Comparison of ENCODE assay signal across 10 cellular contexts in genomic region chr6:133286765-133287164, GRCh38. TPM values are rescaled to one million over a fixed set of nuclear protein-coding genes. Genes with fewer than 3 reads are reported as not detected.
DNase-seq lines count a peak whose midpoint lies in the region; ATAC-seq and TF ChIP-seq lines count a peak whose summit lies in the region.
"Had no signal": no experiment of that assay in that cellular context is flagged by ENCODE, and none has a peak within 500 bp of the region (broad histone marks: within the 10 kb centered on the region; RNA-seq: fewer than 3 reads in every experiment).

No MANE protein-coding gene starts in this region.

- no peak overlapping the region for H3K27ac ChIP-seq in left ventricle myocardium inferior (replicated peaks)
- H3K27ac ChIP-seq in right atrium auricular region = no peak overlapping the region

- H3K4me3 ChIP-seq in left ventricle myocardium inferior (no peak overlapping the region), right atrium auricular region (no peak overlapping the region), NT2/D1 (ENCODE audit: insufficient read length, low read depth) (no peak overlapping the region), MG63 (no peak overlapping the region)

- no peak overlapping the region for H3K4me3 Mint-ChIP-seq in CD14-positive monocyte

- no peak for DNase-seq in left ventricle myocardium inferior
- DNase-seq in right atrium auricular region (ENCODE audit: low spot score) = no peak
- DNase-seq in NT2/D1 (ENCODE audit: low read depth, low spot score) = peak; percentile 1
- DNase-seq in fibroblast of peridontal ligament (ENCODE audit: extremely low read depth) = peak; percentile 27
- DNase-seq in HK-2 (ENCODE audit: unreplicated experiment) = no peak
- no peak for DNase-seq in CD14-positive monocyte (ENCODE audit: low spot score)
- no peak for DNase-seq in MG63
- DNase-seq: activated T-cell treated with anti-CD3 and anti-CD28 coated beads, Interleukin-2, amount 50 U/mL, for 48 hours; NCI-H69 had no signal

- peaks cover 0 to 2% (median 0%) of the 10 kb centered on the region in 3 donors for H3K27me3 Mint-ChIP-seq in CD14-positive monocyte (ENCODE audit: low read depth in 3 of 3)

- H3K27me3 ChIP-seq in left ventricle myocardium inferior (ENCODE audit: low read depth) = no peaks in the 10 kb centered on the region
- no peaks in the 10 kb centered on the region for H3K27me3 ChIP-seq in right atrium auricular region
- no peaks in the 10 kb centered on the region for H3K27me3 ChIP-seq in NT2/D1 (ENCODE audit: insufficient read depth, insufficient read length)
- H3K27me3 ChIP-seq in MG63 = no peaks in the 10 kb centered on the region

- no peaks in the 10 kb centered on the region for H3K36me3 ChIP-seq in left ventricle myocardium inferior
- no peaks in the 10 kb centered on the region for H3K36me3 ChIP-seq in right atrium auricular region
- no peaks in the 10 kb centered on the region for H3K36me3 ChIP-seq in NT2/D1 (ENCODE audit: insufficient read depth, insufficient read length, low read length)
- no peaks in the 10 kb centered on the region for H3K36me3 ChIP-seq in MG63

- H3K27ac Mint-ChIP-seq in CD14-positive monocyte = no peak overlapping the region

- no peak for ATAC-seq in GM21529 (IDR thresholded peaks at IDR 0.05; ENCODE audit: unreplicated experiment)

- H3K9me3 Mint-ChIP-seq in CD14-positive monocyte = no peaks in the 10 kb centered on the region

- no peaks in the 10 kb centered on the region for H3K4me1 Mint-ChIP-seq in CD14-positive monocyte

- TF ChIP-seq CTCF in left ventricle myocardium inferior (IDR thresholded peaks at IDR 0.05; ENCODE audit: borderline replicate concordance) (peak; percentile 44), right atrium auricular region (IDR thresholded peaks at IDR 0.05) (peak in 1 of 2 donors; percentile 30), CD14-positive monocyte (IDR thresholded peaks at IDR 0.05) (no peak)

- peaks cover 14% of the 10 kb centered on the region for H3K4me1 ChIP-seq in left ventricle myocardium inferior
- peaks cover 0 to 9% of the 10 kb centered on the region in 2 donors for H3K4me1 ChIP-seq in right atrium auricular region
- no peaks in the 10 kb centered on the region for H3K4me1 ChIP-seq in NT2/D1 (ENCODE audit: insufficient read depth, insufficient read length)

- intact Hi-C loops in left ventricle myocardium inferior (cut with micrococcal nuclease) = no loop called here
- intact Hi-C loops in CD14-positive monocyte (cut with micrococcal nuclease) = no loop called here

- no peak overlapping the region for H3K9ac ChIP-seq in NT2/D1 (ENCODE audit: insufficient read length, low read depth)

- H3K9me3 ChIP-seq in left ventricle myocardium inferior (replicated peaks) (no peaks in the 10 kb centered on the region), right atrium auricular region (no peaks in the 10 kb centered on the region), NT2/D1 (ENCODE audit: insufficient read depth, low read length) (no peaks in the 10 kb centered on the region), MG63 (no peaks in the 10 kb centered on the region)

- no peaks in the 10 kb centered on the region for H3K36me3 Mint-ChIP-seq in CD14-positive monocyte

RNA-seq across cellular contexts. Expression of gene EYA4, which starts 45.6 kb away (rescaled TPM):
- total RNA-seq in left ventricle myocardium inferior (15.4 TPM), right atrium auricular region (10 to 100 TPM; 16.2 to 24.2 TPM)
- polyA plus RNA-seq in CD14-positive monocyte = not detected
- total RNA-seq in MG63 (2014; rRNA removed; shearing (Covaris generic); ENCODE audit: low replicate concordance) = 6.1 and 12.0 TPM in 2 replicates

Comparison
In these comparisons a context has a peak if more than half of its experiments do, and no peak if none do; other contexts are left out.
1. DNase-seq: peak in NT2/D1 (single experiment) and fibroblast of peridontal ligament (single experiment); none in left ventricle myocardium inferior (single experiment), right atrium auricular region (single experiment), HK-2 (single experiment), CD14-positive monocyte (single experiment) and MG63 (single experiment).